Comparison of ENCODE assay signal across 11 cellular contexts in the genomic region with DNA sequence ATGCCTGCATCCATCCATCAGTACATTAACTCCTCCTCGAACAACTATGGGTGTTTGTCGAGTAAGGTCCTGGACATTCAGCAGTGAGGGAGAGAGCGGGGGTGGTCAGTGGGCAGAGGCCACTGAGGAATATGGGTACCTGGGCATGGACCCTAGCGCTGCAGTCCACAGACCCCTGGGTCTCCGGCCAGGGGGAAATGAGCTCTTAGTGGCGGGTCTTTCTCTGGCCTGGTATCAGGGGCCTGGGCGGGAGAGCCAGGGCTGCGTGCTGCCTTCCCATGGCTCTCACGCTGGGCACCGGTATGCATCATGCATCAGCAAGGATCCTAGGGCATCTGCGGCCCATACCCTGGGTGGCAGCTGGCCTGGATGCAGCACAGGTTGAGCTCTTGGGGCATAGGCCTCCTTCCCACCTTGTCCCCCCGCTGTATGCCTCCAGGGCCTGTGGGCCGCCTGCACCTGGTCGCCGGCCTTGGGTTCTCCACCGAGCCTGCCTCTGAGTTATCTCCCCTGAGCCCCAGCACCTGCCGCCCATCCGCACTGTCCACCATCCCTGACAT. TPM values are rescaled to one million over a fixed set of nuclear protein-coding genes. Genes with fewer than 3 reads are reported as not detected.
DNase-seq lines count a peak whose midpoint lies in the region; ATAC-seq, FAIRE-seq and TF ChIP-seq lines count a peak whose summit lies in the region.
"Had no signal": no experiment of that assay in that cellular context is flagged by ENCODE, and none has a peak within 500 bp of the region (broad histone marks: within the 10 kb centered on the region; RNA-seq: fewer than 3 reads in every experiment).

No MANE protein-coding gene starts in this region.

- H3K27ac ChIP-seq in ACC112 (ENCODE audit: low read depth, low read length), result no peak overlapping the region
- H3K27ac ChIP-seq in CD8-positive, alpha-beta T cell (ENCODE audit: low read depth, low read length), result no peak overlapping the region
- no peak overlapping the region for H3K27ac ChIP-seq in lower lobe of right lung

- H3K9me3 ChIP-seq in CD8-positive, alpha-beta T cell (ENCODE audit: low read length), result no peaks in the 10 kb centered on the region
- no peaks in the 10 kb centered on the region for H3K9me3 ChIP-seq in lower lobe of right lung
- H3K9me3 ChIP-seq: sigmoid colon had no signal

- no peak for FAIRE-seq in D721Med (lab: Jason Lieb, UNC)

- CTCF ChIA-PET in CD8-positive, alpha-beta T cell (lab: Charles Lee), result no interaction called here

- H3K4me1 Mint-ChIP-seq in CD8-positive, alpha-beta T cell (ENCODE audit: low read depth), result peaks cover 8% of the 10 kb centered on the region

- POLR2A ChIA-PET in CD8-positive, alpha-beta T cell (lab: Charles Lee), result no interaction called here

- H3K27me3 ChIP-seq in ACC112 (ENCODE audit: insufficient read depth, low read length), result no peaks in the 10 kb centered on the region
- peaks cover 8% of the 10 kb centered on the region for H3K27me3 ChIP-seq in CD8-positive, alpha-beta T cell (ENCODE audit: insufficient read depth, low read length)
- no peaks in the 10 kb centered on the region for H3K27me3 ChIP-seq in lower lobe of right lung (ENCODE audit: low read depth)
- H3K27me3 ChIP-seq: sigmoid colon had no signal

- no peak for ATAC-seq in CD8-positive, alpha-beta T cell
- no peak for ATAC-seq in lower lobe of right lung
- no peak for ATAC-seq in GM21381 (IDR thresholded peaks at IDR 0.05; ENCODE audit: unreplicated experiment)
- ATAC-seq in HG02610 (IDR thresholded peaks at IDR 0.05; ENCODE audit: unreplicated experiment), result no peak

- peaks cover 5% of the 10 kb centered on the region for H3K79me2 ChIP-seq in ACC112 (ENCODE audit: control insufficient read depth, insufficient read depth, low read length, unreplicated experiment)

- H3K4me3 Mint-ChIP-seq in CD8-positive, alpha-beta T cell, result peak overlapping the region; percentile 81

- TF ChIP-seq CTCF in CD8-positive, alpha-beta T cell (IDR thresholded peaks at IDR 0.05), result no peak
- no peak for TF ChIP-seq CTCF in astrocyte of the cerebellum (IDR thresholded peaks at IDR 0.05; ENCODE audit: low read depth, low read length, missing control alignments)
- no peak for TF ChIP-seq CTCF in lower lobe of right lung (IDR thresholded peaks at IDR 0.05)
- TF ChIP-seq CTCF in D721Med (IDR thresholded peaks at IDR 0.05; ENCODE audit: insufficient read depth, missing control alignments), result no peak

- in situ Hi-C loops in astrocyte of the cerebellum (cut with HindIII; ENCODE audit: low sequenced_read_pairs), result no loop called here

- no peak overlapping the region for H3K27ac Mint-ChIP-seq in CD8-positive, alpha-beta T cell

- DNase-seq in CD8-positive, alpha-beta T cell, result no peak
- DNase-seq in astrocyte of the cerebellum (ENCODE audit: low read depth), result no peak
- DNase-seq in lower lobe of right lung, result no peak
- DNase-seq in stimulated activated naive CD4-positive, alpha-beta T cell (lab: John Stamatoyannopoulos, UW), result no peak
- no peak for DNase-seq in D721Med (ENCODE audit: insufficient read length, low spot score)
- DNase-seq: activated CD4-positive, CD25-positive, alpha-beta regulatory T cell treated with anti-CD3 and anti-CD28 coated beads, Interleukin-2, amount 50 U/mL, for 72 hours; NCI-H2227 treated with DMSO at 0.1 percent for 48 hours; sigmoid colon had no signal

- peaks cover 22% of the 10 kb centered on the region for H3K27me3 Mint-ChIP-seq in CD8-positive, alpha-beta T cell (ENCODE audit: low read depth)

- intact Hi-C loops in CD8-positive, alpha-beta T cell (cut with DNase I, micrococcal nuclease), result loop anchor here in 1 of 2 experiments (2.0 kb wide), 1 partner anchor 57 kb away; the partner anchor contains the start of genes ELP2 and SLC39A6
- intact Hi-C loops in lower lobe of right lung (cut with DNase I), result no loop called here

- H3K4me1 ChIP-seq in ACC112 (ENCODE audit: control insufficient read depth, insufficient read depth, low read length, unreplicated experiment) (peaks cover 8% of the 10 kb centered on the region), lower lobe of right lung (peaks cover 21% of the 10 kb centered on the region)
- H3K4me1 ChIP-seq in CD8-positive, alpha-beta T cell (ENCODE audit: insufficient read depth, low read length), result peaks cover 11% of the 10 kb centered on the region

- H2AFZ ChIP-seq in ACC112 (ENCODE audit: low read length, unreplicated experiment), result no peak overlapping the region

- H3K36me3 ChIP-seq in ACC112 (ENCODE audit: insufficient read depth, low read length) (no peaks in the 10 kb centered on the region), lower lobe of right lung (no peaks in the 10 kb centered on the region)
- no peaks in the 10 kb centered on the region for H3K36me3 ChIP-seq in CD8-positive, alpha-beta T cell (ENCODE audit: insufficient read depth, low read length)
- H3K36me3 ChIP-seq: sigmoid colon had no signal

- peak overlapping the region; percentile 99; the same call in 1 of the 2 replicates for H3K4me3 ChIP-seq in ACC112 (ENCODE audit: low read depth, low read length)
- no peak overlapping the region for H3K4me3 ChIP-seq in CD8-positive, alpha-beta T cell (ENCODE audit: low read depth, low read length)
- peak overlapping the region; percentile 79 for H3K4me3 ChIP-seq in astrocyte of the cerebellum (ENCODE audit: low read depth, low read length)
- peak overlapping the region; percentile 78 for H3K4me3 ChIP-seq in lower lobe of right lung

- H3K36me3 Mint-ChIP-seq in CD8-positive, alpha-beta T cell, result no peaks in the 10 kb centered on the region

- no peaks in the 10 kb centered on the region for H3K9me3 Mint-ChIP-seq in CD8-positive, alpha-beta T cell

RNA-seq across cellular contexts. Expression of gene MOCOS, which starts 1.3 kb away (rescaled TPM):
- total RNA-seq in CD8-positive, alpha-beta T cell, result not detected
- 4.2 TPM for total RNA-seq in lower lobe of right lung

RNA-seq across cellular contexts. Expression of gene ELP2, which starts 56.3 kb away (rescaled TPM):
- total RNA-seq in CD8-positive, alpha-beta T cell, result 100 to 1,000 TPM; 212 to 222 TPM
- total RNA-seq in lower lobe of right lung, result 62.2 TPM

RNA-seq across cellular contexts. Expression of gene SLC39A6, which starts 56.8 kb away (rescaled TPM):
- total RNA-seq in CD8-positive, alpha-beta T cell, result 10 to 100 TPM; 12.3 to 14.4 TPM
- total RNA-seq in lower lobe of right lung, result 28.9 TPM
